8 cellular contexts compared by ENCODE assay signal in the genomic region with DNA sequence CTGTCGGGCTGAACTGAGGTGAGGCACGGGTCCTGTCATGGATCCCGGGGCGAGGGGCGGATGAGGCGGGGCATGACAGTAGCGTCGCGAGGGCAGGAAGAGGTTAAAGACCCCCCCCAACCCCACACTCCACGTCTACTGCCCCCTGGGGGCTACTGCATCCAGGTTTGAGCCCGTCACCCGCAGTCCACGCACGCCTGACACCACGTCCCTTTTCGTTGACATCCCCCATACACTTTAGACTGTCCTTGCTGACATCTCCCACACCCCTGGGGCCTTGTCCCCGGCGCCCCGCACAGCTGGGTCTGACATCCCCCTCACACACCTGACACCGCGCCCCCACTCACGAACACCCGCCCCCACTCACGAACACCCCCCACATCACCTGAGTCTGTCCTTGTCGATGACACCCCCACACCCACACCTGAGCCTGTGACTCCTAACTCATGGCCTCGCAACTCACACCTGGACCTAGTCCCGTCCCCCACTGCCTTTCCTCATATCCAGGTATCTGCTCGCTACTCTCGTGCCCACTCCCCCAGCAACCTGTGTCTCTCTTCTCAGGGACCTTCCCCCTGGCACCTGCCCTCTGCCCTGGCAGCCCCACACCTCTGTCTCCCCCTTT. TPM values are rescaled to one million over a fixed set of nuclear protein-coding genes. Genes with fewer than 3 reads are reported as not detected.
DNase-seq lines count a peak whose midpoint lies in the region; ATAC-seq and TF ChIP-seq lines count a peak whose summit lies in the region.

No MANE protein-coding gene starts in this region.

- H3K27me3 ChIP-seq in right atrium auricular region: no peaks in the 10 kb centered on the region

- TF ChIP-seq CTCF in GM12865 (IDR thresholded peaks at IDR 0.05; ENCODE audit: insufficient read depth, low read depth, low read length, missing control alignments) (peak; percentile 49), right atrium auricular region (IDR thresholded peaks at IDR 0.05) (peak in 1 of 2 donors; percentile 10)

- no peaks in the 10 kb centered on the region for H3K36me3 ChIP-seq in right atrium auricular region

- H3K4me1 ChIP-seq in right atrium auricular region: peaks cover 0 to 66% of the 10 kb centered on the region in 2 donors

- peak overlapping the region; percentile 92 for H3K4me3 Mint-ChIP-seq in stimulated activated effector memory CD8-positive, alpha-beta T cell treated with anti-CD3 and anti-CD28 coated beads, Interleukin-12 subunit alpha, Interleukin-12 subunit beta, amount 100 ng/mL, for 72 hours

- peak; percentile 13 for ATAC-seq in HG03175 (IDR thresholded peaks at IDR 0.05; ENCODE audit: unreplicated experiment)
- ATAC-seq in stimulated activated effector memory CD8-positive, alpha-beta T cell treated with anti-CD3 and anti-CD28 coated beads, Interleukin-12 subunit alpha, Interleukin-12 subunit beta, amount 100 ng/mL, for 72 hours: no peak

- DNase-seq in GM12865 (ENCODE audit: low read depth) (peak; percentile 28), right atrium auricular region (ENCODE audit: low spot score) (no peak), HK-2 (ENCODE audit: unreplicated experiment) (no peak), dermis blood vessel endothelial cell (no peak), T1000 (lab: John Stamatoyannopoulos, UW) (no peak)
- peak; percentile 26 for DNase-seq in activated T-cell treated with anti-CD3 and anti-CD28 coated beads, Interleukin-2, amount 50 U/mL, for 1 hour
- no peak for DNase-seq in stimulated activated effector memory CD8-positive, alpha-beta T cell treated with anti-CD3 and anti-CD28 coated beads, Interleukin-12 subunit alpha, Interleukin-12 subunit beta, amount 100 ng/mL, for 72 hours (ENCODE audit: low spot score in 2 of 2)

- H3K27ac ChIP-seq in right atrium auricular region: peak overlapping the region; percentile 76 to 79

- peaks cover 7% of the 10 kb centered on the region for H3K36me3 Mint-ChIP-seq in stimulated activated effector memory CD8-positive, alpha-beta T cell treated with anti-CD3 and anti-CD28 coated beads, Interleukin-12 subunit alpha, Interleukin-12 subunit beta, amount 100 ng/mL, for 72 hours

- H3K9me3 Mint-ChIP-seq in stimulated activated effector memory CD8-positive, alpha-beta T cell treated with anti-CD3 and anti-CD28 coated beads, Interleukin-12 subunit alpha, Interleukin-12 subunit beta, amount 100 ng/mL, for 72 hours: no peaks in the 10 kb centered on the region

- H3K4me3 ChIP-seq in GM12865 (ENCODE audit: low read depth, low read length): peak overlapping the region; percentile 82
- H3K4me3 ChIP-seq in right atrium auricular region: peak overlapping the region; percentile 89 to 94

- peaks cover 29% of the 10 kb centered on the region for H3K4me1 Mint-ChIP-seq in stimulated activated effector memory CD8-positive, alpha-beta T cell treated with anti-CD3 and anti-CD28 coated beads, Interleukin-12 subunit alpha, Interleukin-12 subunit beta, amount 100 ng/mL, for 72 hours

- peak overlapping the region; percentile 83 for H3K27ac Mint-ChIP-seq in stimulated activated effector memory CD8-positive, alpha-beta T cell treated with anti-CD3 and anti-CD28 coated beads, Interleukin-12 subunit alpha, Interleukin-12 subunit beta, amount 100 ng/mL, for 72 hours

- H3K9me3 ChIP-seq in right atrium auricular region: no peaks in the 10 kb centered on the region

RNA-seq across cellular contexts. Expression of a gene that starts 0.4 kb away (rescaled TPM):
- total RNA-seq in right atrium auricular region (10 to 100 TPM; 10.3 to 14.4 TPM), dermis blood vessel endothelial cell (4.4 and 4.5 TPM in 2 replicates)

RNA-seq across cellular contexts. Expression of a gene that starts 30.8 kb away (rescaled TPM):
- total RNA-seq in right atrium auricular region (10 to 100 TPM; 13.7 to 14.4 TPM), dermis blood vessel endothelial cell (50.2 and 72.1 TPM in 2 replicates)

RNA-seq across cellular contexts. Expression of a gene that starts 30.9 kb away (rescaled TPM):
- total RNA-seq in right atrium auricular region (10 to 100 TPM; 25.4 to 36.1 TPM), dermis blood vessel endothelial cell (22.0 and 24.8 TPM in 2 replicates)

Comparison
In these comparisons a context has a peak if more than half of its experiments do, and no peak if none do; other contexts are left out.
1. DNase-seq: peak in GM12865 (single experiment) and activated T-cell treated with anti-CD3 and anti-CD28 coated beads, Interleukin-2, amount 50 U/mL, for 1 hour (single experiment); none in right atrium auricular region (single experiment), stimulated activated effector memory CD8-positive, alpha-beta T cell treated with anti-CD3 and anti-CD28 coated beads, Interleukin-12 subunit alpha, Interleukin-12 subunit beta, amount 100 ng/mL, for 72 hours (0 of 2), HK-2 (single experiment), dermis blood vessel endothelial cell (single experiment) and T1000 (single experiment).